Comparison of ENCODE assay signal across 10 cellular contexts in the genomic region with DNA sequence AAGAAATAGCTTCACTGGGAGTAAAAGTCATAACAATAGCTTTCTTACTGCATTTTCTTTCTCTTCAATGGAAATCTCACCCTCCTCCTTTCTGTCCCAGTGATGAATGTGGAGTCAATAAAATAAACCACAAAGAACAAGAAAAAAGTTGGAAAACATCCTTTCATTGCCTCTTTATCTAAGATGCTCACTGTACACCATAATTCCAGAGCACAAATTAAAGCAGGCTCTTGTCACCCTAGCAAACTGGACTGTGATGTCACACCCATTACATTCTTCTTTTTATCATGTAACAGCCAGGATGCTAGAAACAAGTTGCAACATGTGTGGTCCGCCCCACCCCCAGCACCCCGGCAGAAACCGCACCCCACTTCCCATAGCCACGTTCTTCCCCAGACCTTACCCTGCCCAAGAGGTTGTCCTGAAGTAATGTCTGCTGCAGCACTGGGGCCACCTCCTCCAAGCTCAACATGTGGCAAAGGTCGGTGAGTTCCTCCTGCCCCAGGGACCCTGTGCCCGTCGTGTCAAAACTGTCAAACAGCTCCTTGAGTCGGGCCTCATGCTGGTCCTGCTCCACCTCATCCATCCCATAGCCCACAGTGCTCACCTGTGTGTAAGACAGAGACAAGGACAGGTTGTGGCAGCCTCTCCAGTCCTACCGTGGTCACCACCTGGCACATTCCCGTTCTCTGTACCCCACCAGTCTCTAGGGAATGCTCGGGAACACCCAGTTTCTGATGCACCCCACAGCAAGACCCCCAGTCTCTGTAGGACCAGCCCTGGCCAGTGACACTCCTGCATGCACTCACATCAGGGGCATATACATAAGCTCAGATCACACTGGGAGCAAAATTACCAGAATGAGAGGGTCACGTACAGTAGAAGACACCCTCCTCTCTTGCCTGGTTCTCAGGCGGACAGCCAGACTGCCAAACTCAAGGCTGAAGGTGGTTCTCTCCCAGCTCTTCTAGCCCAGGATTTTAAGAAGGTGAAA. TPM values are rescaled to one million over a fixed set of nuclear protein-coding genes. Genes with fewer than 3 reads are reported as not detected.
A peak's percentile ranks its signal among the peaks of the same experiment; 100 is the strongest.
DNase-seq lines count a peak whose midpoint lies in the region; ATAC-seq lines count a peak whose summit lies in the region.
"Had no signal": no experiment of that assay in that cellular context is flagged by ENCODE, and none has a peak within 500 bp of the region (broad histone marks: within the 10 kb centered on the region; RNA-seq: fewer than 3 reads in every experiment).

No MANE protein-coding gene starts in this region.

- intact Hi-C loops in cardiac septum (cut with DNase I): no loop called here

- DNase-seq in AG08395 (ENCODE audit: low spot score) (peak; percentile 14), cardiac septum (ENCODE audit: low spot score) (peak; percentile 91), foreskin melanocyte (no peak), NCI-H510A treated with DMSO at 0.1 percent for 48 hours (lab: John Stamatoyannopoulos, UW) (no peak), iPS-NIHi11 (ENCODE audit: low spot score) (no peak), NCI-H187 treated with DMSO at 0.1 percent for 48 hours (lab: John Stamatoyannopoulos, UW) (no peak)
- peak; percentile 34 to 48 for DNase-seq in activated CD4-positive, alpha-beta T cell treated with anti-CD3 and anti-CD28 coated beads, Interleukin-2, amount 50 U/mL, for 48 hours

- ATAC-seq in HG03280 (IDR thresholded peaks at IDR 0.05; ENCODE audit: unreplicated experiment): peak; percentile 26

RNA-seq across cellular contexts. Expression of a gene that starts 9.2 kb away (rescaled TPM):
- total RNA-seq in cardiac septum: 59.2 TPM

RNA-seq across cellular contexts. Expression of a gene that starts 50.1 kb away (rescaled TPM):
- total RNA-seq in cardiac septum: not detected
- total RNA-seq: HT1080, mesenteric fat pad had no signal

Comparison
In these comparisons a context has a peak if more than half of its experiments do, and no peak if none do; other contexts are left out.
1. DNase-seq: peak in AG08395 (single experiment), activated CD4-positive, alpha-beta T cell treated with anti-CD3 and anti-CD28 coated beads, Interleukin-2, amount 50 U/mL, for 48 hours (2 of 2) and cardiac septum (single experiment); none in foreskin melanocyte (single experiment), NCI-H510A treated with DMSO at 0.1 percent for 48 hours (single experiment), iPS-NIHi11 (single experiment) and NCI-H187 treated with DMSO at 0.1 percent for 48 hours (single experiment).